Comparison of ENCODE assay signal across 7 cellular contexts in the genomic region with DNA sequence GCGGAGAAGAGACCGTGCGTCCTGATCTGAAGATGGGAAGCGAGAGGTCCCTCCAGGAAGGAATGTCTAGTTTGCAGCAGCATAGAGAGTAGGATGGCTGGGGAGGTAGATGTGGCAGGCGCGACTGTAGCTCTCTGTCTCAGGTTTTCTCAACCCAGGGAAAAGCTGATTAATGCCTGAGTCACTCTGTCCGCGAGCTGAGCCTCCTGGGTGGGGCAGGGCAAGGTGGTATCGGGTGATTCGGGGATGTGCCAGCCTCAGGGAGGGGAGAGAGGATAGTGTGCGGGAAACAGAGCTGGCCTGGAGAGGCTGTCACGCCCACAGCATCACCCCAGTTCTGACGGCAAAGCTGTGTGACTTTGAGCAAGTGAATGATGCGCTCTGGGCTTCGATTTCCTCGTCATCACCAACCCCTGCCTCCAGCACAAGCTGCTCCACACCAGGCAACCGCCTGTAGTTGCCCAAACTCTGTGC. TPM values are rescaled to one million over a fixed set of nuclear protein-coding genes. Genes with fewer than 3 reads are reported as not detected.
A peak's percentile ranks its signal among the peaks of the same experiment; 100 is the strongest.
DNase-seq lines count a peak whose midpoint lies in the region; ATAC-seq and TF ChIP-seq lines count a peak whose summit lies in the region.

No MANE protein-coding gene starts in this region.

- H3K4me3 ChIP-seq in Caco-2 (ENCODE audit: low read depth, low read length): peak overlapping the region; percentile 4; the same call in 1 of the 2 replicates
- no peak overlapping the region for H3K4me3 ChIP-seq in HFF-Myc (replicated peaks; ENCODE audit: low read depth, low read length)

- H3K4me1 Mint-ChIP-seq in Caco-2 (ENCODE audit: low read depth, unreplicated experiment) (peaks cover 38% of the 10 kb centered on the region), nephron progenitor cell (no peaks in the 10 kb centered on the region)
- H3K4me1 Mint-ChIP-seq in activated naive CD8-positive, alpha-beta T cell treated with anti-CD3 and anti-CD28 coated beads, Interleukin-2, amount 50 U/mL, for 24 hours: peaks cover 6% of the 10 kb centered on the region

- intact Hi-C loops in Caco-2 (cut with micrococcal nuclease; ENCODE audit: unreplicated experiment): loop anchor here (5.0 kb wide), 1 partner anchor 480 kb away; no protein-coding TSS in a partner anchor

- TF ChIP-seq CTCF in Caco-2 (IDR thresholded peaks at IDR 0.05; ENCODE audit: insufficient read depth in 1 of 2, low read depth in 1 of 2, low read length in 1 of 2, severe bottlenecking in 1 of 2, unreplicated experiment in 1 of 2): no peak
- no peak for TF ChIP-seq CTCF in HFF-Myc (IDR thresholded peaks at IDR 0.05; ENCODE audit: low read depth, low read length, missing control alignments)
- TF ChIP-seq CTCF in nephron progenitor cell (IDR thresholded peaks at IDR 0.05): no peak

- peak; percentile 75 for ATAC-seq in activated naive CD8-positive, alpha-beta T cell treated with anti-CD3 and anti-CD28 coated beads, Interleukin-2, amount 50 U/mL, for 24 hours
- no peak for ATAC-seq in HG03108 (IDR thresholded peaks at IDR 0.05; ENCODE audit: unreplicated experiment)

- H3K36me3 Mint-ChIP-seq in Caco-2 (ENCODE audit: insufficient read depth, unreplicated experiment): peaks cover 23% of the 10 kb centered on the region
- no peaks in the 10 kb centered on the region for H3K36me3 Mint-ChIP-seq in activated naive CD8-positive, alpha-beta T cell treated with anti-CD3 and anti-CD28 coated beads, Interleukin-2, amount 50 U/mL, for 24 hours (ENCODE audit: low read depth)
- peaks cover 15% of the 10 kb centered on the region for H3K36me3 Mint-ChIP-seq in nephron progenitor cell (ENCODE audit: low read depth)

- no peak overlapping the region for H3K27ac Mint-ChIP-seq in Caco-2 (ENCODE audit: unreplicated experiment)
- H3K27ac Mint-ChIP-seq in activated naive CD8-positive, alpha-beta T cell treated with anti-CD3 and anti-CD28 coated beads, Interleukin-2, amount 50 U/mL, for 24 hours: no peak overlapping the region
- no peak overlapping the region for H3K27ac Mint-ChIP-seq in nephron progenitor cell

- POLR2A ChIA-PET in Caco-2 (lab: Charles Lee): interaction anchor here (0.6 kb wide), 2 partner anchors 154 to 319 kb away, joined by 3 to 4 read pairs; no protein-coding TSS in a partner anchor

- CTCF ChIA-PET in Caco-2 (lab: Charles Lee): no interaction called here

- BruUV-seq in Caco-2 (replicated peaks; lab: Mats Ljungman, UMichigan): no TSS peak

- peak; percentile 25 to 57 for DNase-seq in Caco-2
- DNase-seq in HFF-Myc (ENCODE audit: extremely low read depth, low read depth): peak; percentile 55
- peak; percentile 34 for DNase-seq in activated naive CD8-positive, alpha-beta T cell treated with anti-CD3 and anti-CD28 coated beads, Interleukin-2, amount 50 U/mL, for 24 hours
- DNase-seq in nephron progenitor cell: no peak
- no peak for DNase-seq in ecto neural progenitor cell (ENCODE audit: low spot score)
- DNase-seq in dedifferentiated amniotic fluid mesenchymal stem cell (ENCODE audit: extremely low spot score): no peak

- H3K36me3 ChIP-seq in Caco-2 (ENCODE audit: control insufficient read depth, insufficient read depth, low read length): no peaks in the 10 kb centered on the region

- peaks cover 49% of the 10 kb centered on the region for H3K4me1 ChIP-seq in Caco-2

- peaks cover 25% of the 10 kb centered on the region for H3K9me3 ChIP-seq in Caco-2

- H3K4me3 Mint-ChIP-seq in Caco-2 (ENCODE audit: unreplicated experiment): peak overlapping the region; percentile 75
- H3K4me3 Mint-ChIP-seq in activated naive CD8-positive, alpha-beta T cell treated with anti-CD3 and anti-CD28 coated beads, Interleukin-2, amount 50 U/mL, for 24 hours: no peak overlapping the region
- peak overlapping the region; percentile 16 for H3K4me3 Mint-ChIP-seq in nephron progenitor cell

- H3K9me3 Mint-ChIP-seq in Caco-2 (ENCODE audit: unreplicated experiment): peaks cover 14% of the 10 kb centered on the region
- no peaks in the 10 kb centered on the region for H3K9me3 Mint-ChIP-seq in activated naive CD8-positive, alpha-beta T cell treated with anti-CD3 and anti-CD28 coated beads, Interleukin-2, amount 50 U/mL, for 24 hours
- peaks cover 42% of the 10 kb centered on the region for H3K9me3 Mint-ChIP-seq in nephron progenitor cell

- H3K27me3 ChIP-seq in Caco-2 (replicated peaks; ENCODE audit: control insufficient read depth, insufficient read depth, low read length): no peaks in the 10 kb centered on the region

- H3K27me3 Mint-ChIP-seq in Caco-2 (ENCODE audit: insufficient read depth, unreplicated experiment) (no peaks in the 10 kb centered on the region), nephron progenitor cell (ENCODE audit: low read depth, poor library complexity) (peaks cover 38% of the 10 kb centered on the region)
- peaks cover 12% of the 10 kb centered on the region for H3K27me3 Mint-ChIP-seq in activated naive CD8-positive, alpha-beta T cell treated with anti-CD3 and anti-CD28 coated beads, Interleukin-2, amount 50 U/mL, for 24 hours

RNA-seq across cellular contexts. Expression of a gene that starts 28.4 kb away (rescaled TPM):
- not detected in 2 replicates for total RNA-seq in Caco-2 (2022)

RNA-seq across cellular contexts. Expression of a gene that starts 46.8 kb away (rescaled TPM):
- total RNA-seq in Caco-2 (2022): 0.09 and 0.16 TPM in 2 replicates

Comparison
In these comparisons a context has a peak if more than half of its experiments do, and no peak if none do; other contexts are left out.
1. DNase-seq: peak in Caco-2 (2 of 2), HFF-Myc (single experiment) and activated naive CD8-positive, alpha-beta T cell treated with anti-CD3 and anti-CD28 coated beads, Interleukin-2, amount 50 U/mL, for 24 hours (single experiment); none in nephron progenitor cell (single experiment), ecto neural progenitor cell (single experiment) and dedifferentiated amniotic fluid mesenchymal stem cell (single experiment).